In the genomic region with DNA sequence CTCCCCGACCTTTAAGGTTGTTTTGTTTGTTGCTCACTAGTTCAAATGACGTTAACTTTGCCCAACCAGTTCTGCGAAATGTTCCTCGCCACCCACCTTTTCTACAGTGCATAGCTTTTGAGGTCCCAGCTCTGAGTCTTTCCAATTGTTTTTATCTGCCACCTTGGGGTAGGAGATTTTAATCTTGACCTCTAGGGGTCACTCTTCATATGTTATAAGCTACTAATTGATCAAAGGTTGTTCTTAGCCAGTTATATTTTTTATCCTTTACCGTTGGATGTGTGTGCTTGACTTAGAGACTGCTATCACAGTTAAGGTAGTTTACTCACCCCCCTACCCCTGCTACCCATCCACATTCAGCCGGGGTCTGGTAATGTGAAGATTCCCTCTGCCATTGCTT, we compare ENCODE assay signal across 1 cellular context.
TF ChIP-seq lines count a peak whose summit lies in the region.

No MANE protein-coding gene starts in this region.

TF ChIP-seq in GM23338, 12 proteins besides CTCF, POLR2A, EP300 and RAD21 (continued from another document):
- TF ChIP-seq ZNF462 (CRISPR knock-in tag; IDR thresholded peaks at IDR 0.05) (no peak), JUNB (IDR thresholded peaks at IDR 0.05; ENCODE audit: unreplicated experiment) (no peak), NANOG (IDR thresholded peaks at IDR 0.05; ENCODE audit: borderline replicate concordance) (no peak)
TF ChIP-seq in GM23338: peak in this region for 0.
